In the genomic region with DNA sequence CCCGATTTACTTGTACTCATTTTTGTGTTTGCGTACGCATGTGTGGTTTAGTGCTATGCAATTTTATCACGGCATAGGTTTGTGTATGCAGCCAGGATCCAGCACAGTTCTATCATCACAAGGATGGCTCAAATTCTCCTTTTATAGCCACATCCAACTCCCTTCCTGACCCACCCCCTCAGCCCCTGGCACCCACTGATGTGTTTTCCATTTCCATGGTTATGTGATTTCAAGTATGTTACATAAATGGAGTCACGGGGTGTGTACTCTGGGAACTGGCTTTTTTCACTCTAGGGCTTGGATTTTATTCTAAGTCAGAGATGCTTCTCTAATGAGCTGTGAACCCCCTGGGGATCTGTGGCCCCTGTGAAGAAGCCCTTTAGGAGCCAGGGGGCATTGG, we compare ENCODE assay signal across 8 cellular contexts. TPM values are rescaled to one million over a fixed set of nuclear protein-coding genes. Genes with fewer than 3 reads are reported as not detected.
A peak's percentile ranks its signal among the peaks of the same experiment; 100 is the strongest.
DNase-seq lines count a peak whose midpoint lies in the region; ATAC-seq and TF ChIP-seq lines count a peak whose summit lies in the region.

No MANE protein-coding gene starts in this region.

- H3K4me2 ChIP-seq in BLaER1 treated with 17β-estradiol and CSF1 and Interleukin-3, amounts not matched to agents 10 nM and 100 nM: peak overlapping the region; percentile 46 to 97 (median 76)
- H3K4me2 ChIP-seq in MM.1S (ENCODE audit: low read depth, low read length): no peak overlapping the region

- H3F3A ChIP-seq in MM.1S (ENCODE audit: insufficient read depth, low read length): no peaks in the 10 kb centered on the region

- POLR2A ChIA-PET in activated CD8-positive, alpha-beta T cell treated with anti-CD3 and anti-CD28 coated beads for 36 hours (lab: Charles Lee): interaction anchor here (0.7 to 1.1 kb wide), 4 partner anchors 12 to 101 kb away, joined by 3 to 4 read pairs (median 3); no protein-coding TSS in a partner anchor

- CTCF ChIA-PET in activated CD8-positive, alpha-beta T cell treated with anti-CD3 and anti-CD28 coated beads for 36 hours (lab: Charles Lee): interaction anchor here (0.7 to 1.6 kb wide), 4 partner anchors 9 to 96 kb away, joined by 3 to 7 read pairs (median 4); no protein-coding TSS in a partner anchor

- peak overlapping the region; percentile 16 for H3K27ac Mint-ChIP-seq in activated CD8-positive, alpha-beta T cell treated with anti-CD3 and anti-CD28 coated beads for 36 hours
- peak overlapping the region in 1 of 2 donors; percentile 90 for H3K27ac Mint-ChIP-seq in stimulated activated naive CD8-positive, alpha-beta T cell treated with anti-CD3 and anti-CD28 coated beads, Interleukin-15, amount 100 ng/mL, for 72 hours

- H2AFZ ChIP-seq in MM.1S (ENCODE audit: low read length): no peak overlapping the region

- peaks cover 0 to 21% (median 0%) of the 10 kb centered on the region in 11 experiments; a peak in 6 of 22 replicates for H4K20me1 ChIP-seq in BLaER1 treated with 17β-estradiol and CSF1 and Interleukin-3, amounts not matched to agents 10 nM and 100 nM
- no peaks in the 10 kb centered on the region for H4K20me1 ChIP-seq in MM.1S (ENCODE audit: insufficient read depth, low read length)

- H3K9ac ChIP-seq in BLaER1 treated with 17β-estradiol and CSF1 and Interleukin-3, amounts not matched to agents 10 nM and 100 nM: peak overlapping the region in 9 of 11 experiments; percentile 7 to 51 (median 28); a peak in 10 of 22 replicates
- H3K9ac ChIP-seq in MM.1S (ENCODE audit: low read length): no peak overlapping the region

- no peak overlapping the region for H3K4me3 Mint-ChIP-seq in activated CD8-positive, alpha-beta T cell treated with anti-CD3 and anti-CD28 coated beads for 36 hours
- H3K4me3 Mint-ChIP-seq in stimulated activated naive CD8-positive, alpha-beta T cell treated with anti-CD3 and anti-CD28 coated beads, Interleukin-15, amount 100 ng/mL, for 72 hours: no peak overlapping the region

- H3K36me3 Mint-ChIP-seq in activated CD8-positive, alpha-beta T cell treated with anti-CD3 and anti-CD28 coated beads for 36 hours (ENCODE audit: low read depth): peaks cover 91% of the 10 kb centered on the region

- peak overlapping the region; percentile 5 to 97 (median 91); a peak in 17 of 22 replicates for H3K27ac ChIP-seq in BLaER1 treated with 17β-estradiol and CSF1 and Interleukin-3, amounts not matched to agents 10 nM and 100 nM
- H3K27ac ChIP-seq in psoas muscle (peak overlapping the region; percentile 50), MM.1S (ENCODE audit: low read length) (no peak overlapping the region)

- 40 to 55% (median 48%) methylated on average over 5 of the region's 5 CpGs for WGBS in psoas muscle, 3 donors

- H3K9me3 ChIP-seq in BLaER1 treated with 17β-estradiol and CSF1 and Interleukin-3, amounts not matched to agents 10 nM and 100 nM (replicated peaks in 1 of 11): peaks cover 0 to 5% (median 0%) of the 10 kb centered on the region in 11 experiments; a peak in 1 of 22 replicates
- H3K9me3 ChIP-seq in psoas muscle (no peaks in the 10 kb centered on the region), MM.1S (replicated peaks; ENCODE audit: insufficient read depth, low read length) (no peaks in the 10 kb centered on the region)

- H3K27me3 ChIP-seq in BLaER1 treated with 17β-estradiol and CSF1 and Interleukin-3, amounts not matched to agents 10 nM and 100 nM: no peaks in the 10 kb centered on the region
- H3K27me3 ChIP-seq in psoas muscle (ENCODE audit: insufficient read depth in 3 of 3, low read length in 2 of 3) (peaks cover 0 to 5% (median 0%) of the 10 kb centered on the region in 3 donors), MM.1S (replicated peaks; ENCODE audit: insufficient read depth, low read length) (no peaks in the 10 kb centered on the region)

- peaks cover 67% of the 10 kb centered on the region for H3K4me1 Mint-ChIP-seq in activated CD8-positive, alpha-beta T cell treated with anti-CD3 and anti-CD28 coated beads for 36 hours (ENCODE audit: low read depth)
- H3K4me1 Mint-ChIP-seq in stimulated activated naive CD8-positive, alpha-beta T cell treated with anti-CD3 and anti-CD28 coated beads, Interleukin-15, amount 100 ng/mL, for 72 hours: peaks cover 80% of the 10 kb centered on the region

- H3K27me3 Mint-ChIP-seq in activated CD8-positive, alpha-beta T cell treated with anti-CD3 and anti-CD28 coated beads for 36 hours: no peaks in the 10 kb centered on the region
- no peaks in the 10 kb centered on the region for H3K27me3 Mint-ChIP-seq in stimulated activated naive CD8-positive, alpha-beta T cell treated with anti-CD3 and anti-CD28 coated beads, Interleukin-15, amount 100 ng/mL, for 72 hours

- no peak for DNase-seq in activated CD8-positive, alpha-beta T cell treated with anti-CD3 and anti-CD28 coated beads for 36 hours
- DNase-seq in foreskin melanocyte (peak; percentile 60), psoas muscle (peak in 1 of 2 donors; percentile 68), MM.1S (no peak), NCI-H1417 treated with DMSO at 0.1 percent for 48 hours (lab: John Stamatoyannopoulos, UW) (no peak)
- DNase-seq in stimulated activated naive CD8-positive, alpha-beta T cell treated with anti-CD3 and anti-CD28 coated beads, Interleukin-15, amount 100 ng/mL, for 72 hours: no peak

- no peaks in the 10 kb centered on the region for H3K79me2 ChIP-seq in MM.1S (ENCODE audit: low read length)

- ATAC-seq in activated CD8-positive, alpha-beta T cell treated with anti-CD3 and anti-CD28 coated beads for 36 hours: no peak
- ATAC-seq in psoas muscle: no peak
- ATAC-seq in HG02870 (IDR thresholded peaks at IDR 0.05; ENCODE audit: unreplicated experiment): no peak
- ATAC-seq in stimulated activated naive CD8-positive, alpha-beta T cell treated with anti-CD3 and anti-CD28 coated beads, Interleukin-15, amount 100 ng/mL, for 72 hours: no peak

- TF ChIP-seq CTCF in activated CD8-positive, alpha-beta T cell treated with anti-CD3 and anti-CD28 coated beads for 36 hours (IDR thresholded peaks at IDR 0.05): no peak
- TF ChIP-seq CTCF in psoas muscle (IDR thresholded peaks at IDR 0.05) (no peak), MM.1S (IDR thresholded peaks at IDR 0.05; ENCODE audit: low read length) (no peak)

- intact Hi-C loops in activated CD8-positive, alpha-beta T cell treated with anti-CD3 and anti-CD28 coated beads for 36 hours (cut with micrococcal nuclease): no loop called here
- intact Hi-C loops in psoas muscle (cut with DNase I): no loop called here

- no peaks in the 10 kb centered on the region for H3K9me2 ChIP-seq in MM.1S (replicated peaks; ENCODE audit: insufficient read depth, low read length)

- no peak overlapping the region for H3K4me3 ChIP-seq in BLaER1 treated with 17β-estradiol and CSF1 and Interleukin-3, amounts not matched to agents 10 nM and 100 nM
- no peak overlapping the region for H3K4me3 ChIP-seq in psoas muscle
- H3K4me3 ChIP-seq in MM.1S (ENCODE audit: low read length): no peak overlapping the region

- peaks cover 10 to 63% (median 46%) of the 10 kb centered on the region in 11 experiments; a peak in 19 of 22 replicates for H3K36me3 ChIP-seq in BLaER1 treated with 17β-estradiol and CSF1 and Interleukin-3, amounts not matched to agents 10 nM and 100 nM
- peaks cover 0 to 4% of the 10 kb centered on the region in 2 donors for H3K36me3 ChIP-seq in psoas muscle (ENCODE audit: insufficient read depth in 1 of 2, low read depth in 1 of 2)
- no peaks in the 10 kb centered on the region for H3K36me3 ChIP-seq in MM.1S (replicated peaks; ENCODE audit: insufficient read depth, low read length)

- H3K4me1 ChIP-seq in BLaER1 treated with 17β-estradiol and CSF1 and Interleukin-3, amounts not matched to agents 10 nM and 100 nM: peaks cover 51 to 77% (median 69%) of the 10 kb centered on the region in 10 experiments
- H3K4me1 ChIP-seq in psoas muscle: peaks cover 10% of the 10 kb centered on the region
- H3K4me1 ChIP-seq in MM.1S (ENCODE audit: low read length): no peaks in the 10 kb centered on the region

- H3K9me3 Mint-ChIP-seq in activated CD8-positive, alpha-beta T cell treated with anti-CD3 and anti-CD28 coated beads for 36 hours: no peaks in the 10 kb centered on the region
- no peaks in the 10 kb centered on the region for H3K9me3 Mint-ChIP-seq in stimulated activated naive CD8-positive, alpha-beta T cell treated with anti-CD3 and anti-CD28 coated beads, Interleukin-15, amount 100 ng/mL, for 72 hours

RNA-seq across cellular contexts. Expression of a gene that starts 16.8 kb away (rescaled TPM):
- 100 to 1,000 TPM; 236 to 245 TPM for total RNA-seq in activated CD8-positive, alpha-beta T cell treated with anti-CD3 and anti-CD28 coated beads for 36 hours
- total RNA-seq in psoas muscle: 1 to 10 TPM; 5.8 to 9.6 (median 8.1) TPM
- 1 to 10 TPM; 2.1 to 6.5 (median 4.5) TPM for polyA plus RNA-seq in psoas muscle

Comparison
In these comparisons a context has a peak if more than half of its experiments do, and no peak if none do; other contexts are left out.
1. RNA of a gene that starts 16.8 kb away (total RNA-seq): 236 to 245 TPM in activated CD8-positive, alpha-beta T cell treated with anti-CD3 and anti-CD28 coated beads for 36 hours; 5.8 to 9.6 TPM in psoas muscle; every median in the first group is over 10 times any median in the second.